Comparison of ENCODE assay signal across 26 cellular contexts in the genomic region with DNA sequence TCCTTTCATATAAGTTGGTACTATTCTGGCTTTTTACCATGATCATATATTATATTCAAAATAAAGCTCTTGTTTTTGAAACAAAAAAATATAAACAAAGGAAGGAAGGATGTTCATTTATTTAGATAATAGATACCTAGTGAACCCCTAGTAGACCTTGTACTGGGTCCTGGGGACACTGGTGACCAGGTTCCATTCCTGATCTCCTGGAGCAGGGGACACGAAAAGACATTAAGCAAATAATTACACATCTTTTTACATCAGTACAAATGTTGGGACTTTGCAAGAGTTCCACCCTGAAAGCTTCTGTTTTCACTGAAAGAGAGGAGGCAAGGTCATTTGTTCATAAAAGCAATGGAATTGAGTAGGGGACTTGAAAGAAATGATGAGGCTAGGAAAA. TPM values are rescaled to one million over a fixed set of nuclear protein-coding genes. Genes with fewer than 3 reads are reported as not detected.
"Had no signal": no experiment of that assay in that cellular context is flagged by ENCODE, and none has a peak within 500 bp of the region (broad histone marks: within the 10 kb centered on the region; RNA-seq: fewer than 3 reads in every experiment).

No MANE protein-coding gene starts in this region.

- H3K4me1 Mint-ChIP-seq: naive thymus-derived CD4-positive, alpha-beta T cell; natural killer cell; nephron; neural progenitor cell; stimulated activated effector memory CD8-positive, alpha-beta T cell treated with anti-CD3 and anti-CD28 coated beads, Interleukin-12 subunit alpha, Interleukin-12 subunit beta, amount 100 ng/mL, for 72 hours; stimulated activated naive B cell treated with anti-CD40 and anti-IgM and Interleukin-4, amounts not matched to agents 10 μg/mL and 1 μg/mL and 100 μg/mL, for 72 hours had no signal

- H3K9ac ChIP-seq: neural progenitor cell had no signal

- H3K27me3 ChIP-seq: neural progenitor cell, pancreas, stomach, thyroid gland, tibial nerve, upper lobe of left lung, vagina had no signal

- H3K4me2 ChIP-seq: neural progenitor cell had no signal

- H3K36me3 Mint-ChIP-seq: natural killer cell; neural progenitor cell; stimulated activated effector memory CD8-positive, alpha-beta T cell treated with anti-CD3 and anti-CD28 coated beads, Interleukin-12 subunit alpha, Interleukin-12 subunit beta, amount 100 ng/mL, for 72 hours; stimulated activated naive B cell treated with anti-CD40 and anti-IgM and Interleukin-4, amounts not matched to agents 10 μg/mL and 1 μg/mL and 100 μg/mL, for 72 hours had no signal

- H3K27ac ChIP-seq: neural progenitor cell, pancreas, prostate gland, stomach, thoracic aorta, thyroid gland, tibial nerve, upper lobe of left lung, vagina had no signal

- FAIRE-seq: pancreas, small intestine had no signal

- H3K27ac Mint-ChIP-seq: naive thymus-derived CD4-positive, alpha-beta T cell; natural killer cell; nephron; neural progenitor cell; stimulated activated effector memory CD8-positive, alpha-beta T cell treated with anti-CD3 and anti-CD28 coated beads, Interleukin-12 subunit alpha, Interleukin-12 subunit beta, amount 100 ng/mL, for 72 hours; stimulated activated naive B cell treated with anti-CD40 and anti-IgM and Interleukin-4, amounts not matched to agents 10 μg/mL and 1 μg/mL and 100 μg/mL, for 72 hours; stimulated activated naive CD8-positive, alpha-beta T cell treated with anti-CD3 and anti-CD28 coated beads, Interleukin-15, Interleukin-2, amounts not matched to agents 100 ng/mL and 50 ng/mL, for 24 hours had no signal

- ATAC-seq: naive thymus-derived CD4-positive, alpha-beta T cell; natural killer cell; pancreas; sciatic nerve; stimulated activated effector memory CD8-positive, alpha-beta T cell treated with anti-CD3 and anti-CD28 coated beads, Interleukin-12 subunit alpha, Interleukin-12 subunit beta, amount 100 ng/mL, for 72 hours; stimulated activated naive B cell treated with anti-CD40 and anti-IgM and Interleukin-4, amounts not matched to agents 10 μg/mL and 1 μg/mL and 100 μg/mL, for 72 hours had no signal

- H3K4me1 ChIP-seq: neural progenitor cell, pancreas, prostate gland, stomach, thyroid gland, tibial nerve, upper lobe of left lung, vagina had no signal

- H3K36me3 ChIP-seq: neural progenitor cell, pancreas, prostate gland, stomach, thoracic aorta, thyroid gland, tibial nerve, upper lobe of left lung, vagina had no signal

- H3K4me3 Mint-ChIP-seq: naive thymus-derived CD4-positive, alpha-beta T cell; natural killer cell; nephron; neural progenitor cell; stimulated activated effector memory CD8-positive, alpha-beta T cell treated with anti-CD3 and anti-CD28 coated beads, Interleukin-12 subunit alpha, Interleukin-12 subunit beta, amount 100 ng/mL, for 72 hours; stimulated activated naive B cell treated with anti-CD40 and anti-IgM and Interleukin-4, amounts not matched to agents 10 μg/mL and 1 μg/mL and 100 μg/mL, for 72 hours; stimulated activated naive CD8-positive, alpha-beta T cell treated with anti-CD3 and anti-CD28 coated beads, Interleukin-15, Interleukin-2, amounts not matched to agents 100 ng/mL and 50 ng/mL, for 24 hours had no signal

- H3K9me3 ChIP-seq: pancreas, prostate gland, thyroid gland had no signal

- DNase-seq: naive thymus-derived CD4-positive, alpha-beta T cell; natural killer cell; occipital lobe; pancreas; small intestine; stimulated activated CD4-positive, alpha-beta T cell treated with anti-CD3 and anti-CD28 coated beads, Interleukin-15, amount 100 ng/mL, for 24 hours; stimulated activated CD4-positive, alpha-beta T cell treated with anti-CD3 and anti-CD28 coated beads, Interleukin-2, amount 100 ng/mL, for 24 hours; stimulated activated CD4-positive, alpha-beta T cell treated with anti-CD3 and anti-CD28 coated beads, Interleukin-2, amount 100 ng/mL, for 48 hours; stimulated activated CD4-positive, alpha-beta T cell treated with anti-CD3 and anti-CD28 coated beads, Interleukin-4, amount 100 ng/mL, for 24 hours; stimulated activated naive B cell treated with anti-CD40 and anti-IgM and Interleukin-4, amounts not matched to agents 10 μg/mL and 1 μg/mL and 100 μg/mL, for 72 hours; stimulated activated naive CD4-positive, alpha-beta T cell treated with Interleukin-2 at 50 U/mL for 16 hours; stomach; thyroid gland; trophoblast cell; upper lobe of left lung had no signal

- H2AFZ ChIP-seq: neural progenitor cell had no signal

- H3K4me3 ChIP-seq: neural progenitor cell, pancreas, prostate gland, stomach, thoracic aorta, thyroid gland, tibial nerve, upper lobe of left lung, vagina had no signal

RNA-seq across cellular contexts. Expression of gene SLC38A4, which starts 49.3 kb away (rescaled TPM):
- total RNA-seq: naive thymus-derived CD4-positive, alpha-beta T cell; natural killer cell; renal cortical epithelial cell; vagina had no signal
- polyA plus RNA-seq: naive thymus-derived CD4-positive, alpha-beta T cell; neural cell had no signal
